Comparison of ENCODE assay signal across 8 cellular contexts in genomic region chr9:121350993-121351561, GRCh38. TPM values are rescaled to one million over a fixed set of nuclear protein-coding genes. Genes with fewer than 3 reads are reported as not detected.
A peak's percentile ranks its signal among the peaks of the same experiment; 100 is the strongest.
DNase-seq lines count a peak whose midpoint lies in the region; ATAC-seq and TF ChIP-seq lines count a peak whose summit lies in the region.

No MANE protein-coding gene starts in this region.

- H3K79me2 ChIP-seq in PC-3 (ENCODE audit: low read length): no peaks in the 10 kb centered on the region

- H3K36me3 ChIP-seq in PC-3 (ENCODE audit: low read depth, low read length): no peaks in the 10 kb centered on the region
- peaks cover 4 to 86% (median 36%) of the 10 kb centered on the region in 3 donors for H3K36me3 ChIP-seq in esophagus squamous epithelium
- H3K36me3 ChIP-seq in neutrophil: peaks cover 8% of the 10 kb centered on the region

- DNase-seq in EL (peak; percentile 91), PC-3 (peak; percentile 72), esophagus squamous epithelium (lab: John Stamatoyannopoulos, UW) (no peak), SHP77 treated with DMSO at 0.1 percent for 48 hours (lab: John Stamatoyannopoulos, UW) (no peak), GM19238 (ENCODE audit: insufficient read length, low spot score) (no peak)
- no peak for DNase-seq in activated T-helper 1 cell treated with anti-CD3 and anti-CD28 coated beads, Interleukin-12 subunit alpha, Interleukin-12 subunit beta, Interleukin-2, Interleukin-4 antibody, amounts not matched to agents 30 ng/mL and 10 ng/mL and 1 ng/mL, durations not matched to agents 14 hours and 24 hours and 36 hours (ENCODE audit: low spot score)

- no peaks in the 10 kb centered on the region for H3K9me2 ChIP-seq in PC-3 (replicated peaks; ENCODE audit: low read length)

- TF ChIP-seq POLR2A in esophagus squamous epithelium (IDR thresholded peaks at IDR 0.05): no peak

- H3K27me3 Mint-ChIP-seq in activated T-helper 1 cell treated with anti-CD3 and anti-CD28 coated beads, Interleukin-12 subunit alpha, Interleukin-12 subunit beta, Interleukin-2, Interleukin-4 antibody, amounts not matched to agents 30 ng/mL and 10 ng/mL and 1 ng/mL, durations not matched to agents 14 hours and 24 hours and 36 hours (ENCODE audit: insufficient read depth): no peaks in the 10 kb centered on the region

- ATAC-seq in PC-3 (peak; percentile 22; the same call in 1 of the 2 replicates), GM19395 (IDR thresholded peaks at IDR 0.05; ENCODE audit: unreplicated experiment) (no peak)

- TF ChIP-seq CTCF in PC-3 (conservative IDR thresholded peaks at IDR 0.05; ENCODE audit: low read depth, low read length): no peak
- TF ChIP-seq CTCF in esophagus squamous epithelium (IDR thresholded peaks at IDR 0.05): no peak
- TF ChIP-seq CTCF in neutrophil (IDR thresholded peaks at IDR 0.05): no peak

- H3K27ac ChIP-seq in PC-3 (ENCODE audit: low read length) (peak overlapping the region; percentile 18; the same call in 1 of the 2 replicates), esophagus squamous epithelium (peak overlapping the region; percentile 59 to 98 (median 80)), neutrophil (peak overlapping the region; percentile 77)

- H3K4me2 ChIP-seq in PC-3 (ENCODE audit: low read length): 0 out of 2 replicates have a peak overlapping the region, but pooled peaks have one; percentile 12

- H3K36me3 Mint-ChIP-seq in activated T-helper 1 cell treated with anti-CD3 and anti-CD28 coated beads, Interleukin-12 subunit alpha, Interleukin-12 subunit beta, Interleukin-2, Interleukin-4 antibody, amounts not matched to agents 30 ng/mL and 10 ng/mL and 1 ng/mL, durations not matched to agents 14 hours and 24 hours and 36 hours (ENCODE audit: low read depth): peaks cover 52% of the 10 kb centered on the region

- no TSS peak for BruUV-seq in PC-3 (replicated peaks; lab: Mats Ljungman, UMichigan)

- no peak overlapping the region for H3K9ac ChIP-seq in PC-3 (ENCODE audit: low read length)

- intact Hi-C loops in PC-3 (cut with micrococcal nuclease) (no loop called here), esophagus squamous epithelium (cut with DNase I) (no loop called here)
- intact Hi-C loops in activated T-helper 1 cell treated with anti-CD3 and anti-CD28 coated beads, Interleukin-12 subunit alpha, Interleukin-12 subunit beta, Interleukin-2, Interleukin-4 antibody, amounts not matched to agents 30 ng/mL and 10 ng/mL and 1 ng/mL, durations not matched to agents 14 hours and 24 hours and 36 hours (cut with micrococcal nuclease): loop anchor here (5.0 to 10.0 kb wide), 2 partner anchors 426 to 659 kb away; partner anchors contain the start of gene TRAF1

- no peak overlapping the region for H3K4me3 Mint-ChIP-seq in activated T-helper 1 cell treated with anti-CD3 and anti-CD28 coated beads, Interleukin-12 subunit alpha, Interleukin-12 subunit beta, Interleukin-2, Interleukin-4 antibody, amounts not matched to agents 30 ng/mL and 10 ng/mL and 1 ng/mL, durations not matched to agents 14 hours and 24 hours and 36 hours

- H3K4me1 Mint-ChIP-seq in activated T-helper 1 cell treated with anti-CD3 and anti-CD28 coated beads, Interleukin-12 subunit alpha, Interleukin-12 subunit beta, Interleukin-2, Interleukin-4 antibody, amounts not matched to agents 30 ng/mL and 10 ng/mL and 1 ng/mL, durations not matched to agents 14 hours and 24 hours and 36 hours (ENCODE audit: low read depth): peaks cover 46% of the 10 kb centered on the region

- POLR2A ChIA-PET in PC-3 (lab: Charles Lee; ENCODE audit: unreplicated experiment): no interaction called here

- H2AFZ ChIP-seq in PC-3 (ENCODE audit: low read length): no peak overlapping the region

- WGBS in esophagus squamous epithelium, 2 donors: 8 to 9% methylated on average over 2 of the region's 2 CpGs

- H3K27me3 ChIP-seq in PC-3 (ENCODE audit: low read length) (no peaks in the 10 kb centered on the region), esophagus squamous epithelium (no peaks in the 10 kb centered on the region), neutrophil (no peaks in the 10 kb centered on the region)

- CTCF ChIA-PET in PC-3 (lab: Charles Lee): interaction anchor here (1.1 kb wide), 1 partner anchor 25 kb away, joined by 4 read pairs; no protein-coding TSS in a partner anchor

- no peaks in the 10 kb centered on the region for H4K20me1 ChIP-seq in PC-3 (ENCODE audit: low read length)

- H3F3A ChIP-seq in PC-3 (ENCODE audit: low read length, unreplicated experiment): no peaks in the 10 kb centered on the region

- no peak overlapping the region for H3K27ac Mint-ChIP-seq in activated T-helper 1 cell treated with anti-CD3 and anti-CD28 coated beads, Interleukin-12 subunit alpha, Interleukin-12 subunit beta, Interleukin-2, Interleukin-4 antibody, amounts not matched to agents 30 ng/mL and 10 ng/mL and 1 ng/mL, durations not matched to agents 14 hours and 24 hours and 36 hours

- H3K4me1 ChIP-seq in PC-3 (ENCODE audit: insufficient read depth, low read length): peaks cover 13% of the 10 kb centered on the region
- peaks cover 12 to 83% (median 47%) of the 10 kb centered on the region in 3 donors for H3K4me1 ChIP-seq in esophagus squamous epithelium
- peaks cover 66% of the 10 kb centered on the region in 2 experiments for H3K4me1 ChIP-seq in neutrophil (ENCODE audit: control insufficient read depth in 1 of 2, insufficient read depth in 1 of 2, low read depth in 1 of 2, low read length in 1 of 2)

- H3K4me3 ChIP-seq in PC-3 (ENCODE audit: low read length): no peak overlapping the region
- H3K4me3 ChIP-seq in esophagus squamous epithelium: no peak overlapping the region
- no peak overlapping the region for H3K4me3 ChIP-seq in neutrophil (ENCODE audit: low read depth in 1 of 2, low read length in 1 of 2)

- no peaks in the 10 kb centered on the region for H3K9me3 Mint-ChIP-seq in activated T-helper 1 cell treated with anti-CD3 and anti-CD28 coated beads, Interleukin-12 subunit alpha, Interleukin-12 subunit beta, Interleukin-2, Interleukin-4 antibody, amounts not matched to agents 30 ng/mL and 10 ng/mL and 1 ng/mL, durations not matched to agents 14 hours and 24 hours and 36 hours

- H3K9me3 ChIP-seq in PC-3 (ENCODE audit: low read length) (no peaks in the 10 kb centered on the region), esophagus squamous epithelium (no peaks in the 10 kb centered on the region), neutrophil (no peaks in the 10 kb centered on the region)

RNA-seq across cellular contexts. Expression of gene STOM, which starts 19.0 kb away (rescaled TPM):
- 3.1 and 5.5 TPM in 2 replicates for total RNA-seq in PC-3 (2014; rRNA removed)
- 100 to 1,000 TPM in 2 of 4 donors, 10 to 100 TPM in 2; 43.7 to 169 (median 119) TPM for total RNA-seq in esophagus squamous epithelium
- 51.1 and 51.7 TPM in 2 replicates for total RNA-seq in activated T-helper 1 cell treated with anti-CD3 and anti-CD28 coated beads, Interleukin-12 subunit alpha, Interleukin-12 subunit beta, Interleukin-2, Interleukin-4 antibody, amounts not matched to agents 30 ng/mL and 10 ng/mL and 1 ng/mL, durations not matched to agents 14 hours and 24 hours and 36 hours

Comparison
In these comparisons a context has a peak if more than half of its experiments do, and no peak if none do; other contexts are left out.
1. DNase-seq: peak in EL (single experiment) and PC-3 (single experiment); none in esophagus squamous epithelium (single experiment), SHP77 treated with DMSO at 0.1 percent for 48 hours (single experiment), activated T-helper 1 cell treated with anti-CD3 and anti-CD28 coated beads, Interleukin-12 subunit alpha, Interleukin-12 subunit beta, Interleukin-2, Interleukin-4 antibody, amounts not matched to agents 30 ng/mL and 10 ng/mL and 1 ng/mL, durations not matched to agents 14 hours and 24 hours and 36 hours (single experiment) and GM19238 (single experiment).
2. H3K27ac ChIP-seq: peak in every context shown above with its lines; median percentile 80 in esophagus squamous epithelium; 77 in neutrophil; 18 in PC-3.